27 cellular contexts compared by ENCODE assay signal in the genomic region with DNA sequence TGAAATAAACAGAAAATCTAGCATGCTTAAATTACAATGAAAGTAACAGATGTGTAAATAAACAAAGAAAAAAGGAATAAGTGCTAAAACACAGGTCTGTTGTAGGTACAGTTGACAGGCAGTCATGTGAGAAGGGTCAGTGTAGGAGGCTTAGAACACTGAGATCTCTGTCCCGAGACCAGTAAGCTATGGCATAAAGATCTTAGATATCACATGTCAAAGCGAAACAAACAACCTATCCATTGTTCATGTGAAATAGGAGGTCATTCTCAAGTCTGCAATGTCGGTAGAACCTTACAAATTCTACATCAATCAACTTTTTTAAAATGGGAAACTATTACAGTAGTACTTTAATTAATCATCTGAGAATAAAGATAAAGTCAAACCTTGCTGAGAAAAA.
A peak's percentile ranks its signal among the peaks of the same experiment; 100 is the strongest.
DNase-seq lines count a peak whose midpoint lies in the region; ATAC-seq, FAIRE-seq and TF ChIP-seq lines count a peak whose summit lies in the region.
"Had no signal": no experiment of that assay in that cellular context is flagged by ENCODE, and none has a peak within 500 bp of the region (broad histone marks: within the 10 kb centered on the region; RNA-seq: fewer than 3 reads in every experiment).

No MANE protein-coding gene starts in this region.

- intact Hi-C loops in Caco-2 (cut with micrococcal nuclease; ENCODE audit: unreplicated experiment) = no loop called here

- H4K5ac ChIP-seq in H1 (ENCODE audit: insufficient read length, low read depth, low read length) = no peak overlapping the region

- H3K36me3 ChIP-seq in H1 (ENCODE audit: control insufficient read depth in 2 of 4, insufficient read depth in 4 of 4, low read length in 3 of 4) = no peaks in the 10 kb centered on the region; a peak in 1 of 8 replicates
- H3K36me3 ChIP-seq in Caco-2 (ENCODE audit: control insufficient read depth, insufficient read depth, low read length) = no peaks in the 10 kb centered on the region
- H3K36me3 ChIP-seq: BE2C; BLaER1 treated with 17β-estradiol and CSF1 and Interleukin-3, amounts not matched to agents 10 nM and 100 nM had no signal

- no peak overlapping the region for H2AK5ac ChIP-seq in H1 (ENCODE audit: low read depth, low read length)

- no peak for TF ChIP-seq RAD21 in H1 (IDR thresholded peaks at IDR 0.05 in 1 of 2, conservative IDR thresholded peaks at IDR 0.05 in 1 of 2; ENCODE audit: low read depth in 2 of 2, low read length in 2 of 2)

- H2BK20ac ChIP-seq in H1 (ENCODE audit: low read length) = no peak overlapping the region

- H3K9me3 ChIP-seq in H1 (ENCODE audit: insufficient read depth in 2 of 2, low read depth in 1 of 2, low read length in 1 of 2) (no peaks in the 10 kb centered on the region), Caco-2 (no peaks in the 10 kb centered on the region)
- H3K9me3 ChIP-seq: A549; BE2C; BLaER1 treated with 17β-estradiol and CSF1 and Interleukin-3, amounts not matched to agents 10 nM and 100 nM had no signal

- no peaks in the 10 kb centered on the region for H3K27me3 Mint-ChIP-seq in neural crest cell (ENCODE audit: low read depth)
- H3K27me3 Mint-ChIP-seq in Caco-2 (ENCODE audit: insufficient read depth, unreplicated experiment) = no peaks in the 10 kb centered on the region
- H3K27me3 Mint-ChIP-seq: CD4-positive, alpha-beta T cell; CD8-positive, alpha-beta memory T cell had no signal

- DNase-seq in OCI-M1 (lab: John Stamatoyannopoulos, UW) = peak; percentile 13
- no peak for DNase-seq in H1 (ENCODE audit: low read depth in 1 of 2, low spot score in 2 of 2)
- DNase-seq in neural crest cell (ENCODE audit: low read depth, low spot score) = no peak
- no peak for DNase-seq in Caco-2
- DNase-seq in D341Med (ENCODE audit: low spot score) = no peak
- no peak for DNase-seq in activated CD4-positive, alpha-beta T cell treated with anti-CD3 and anti-CD28 coated beads for 4 hours
- DNase-seq: 8988T; ACHN; AML-193; BE2C; CD4-positive, alpha-beta T cell; CD8-positive, alpha-beta memory T cell; COR-L47; DMS 273 treated with DMSO at 0.1 percent for 48 hours; DMS79; EL; GDM1; GOT3; H7; HCEC 1CT had no signal

- no peak overlapping the region for H4K8ac ChIP-seq in H1 (ENCODE audit: extremely low read depth, insufficient read depth, low read length)

- 89% methylated on average over 3 of the region's 3 CpGs; no CpG with 5 or more reads in 1 of the 2 experiments for WGBS in H1 (ENCODE audit: extremely low coverage in 1 of 2, insufficient coverage in 1 of 2, insufficient read length in 1 of 2, insufficient replicate concordance in 2 of 2, low coverage in 1 of 2, low lambda C conversion rate in 2 of 2, missing lambda C conversion rate in 1 of 2), 2 experiments

- H3K36me3 Mint-ChIP-seq in neural crest cell (ENCODE audit: low read depth) (peaks cover 5% of the 10 kb centered on the region), Caco-2 (ENCODE audit: insufficient read depth, unreplicated experiment) (no peaks in the 10 kb centered on the region)
- H3K36me3 Mint-ChIP-seq: CD14-positive monocyte had no signal

- TF ChIP-seq CTCF in H1 (IDR thresholded peaks at IDR 0.05; ENCODE audit: control extremely low read depth in 1 of 3, insufficient read depth in 1 of 3, low read depth in 1 of 3, low read length in 3 of 3) = no peak
- TF ChIP-seq CTCF in neural crest cell (conservative IDR thresholded peaks at IDR 0.05) = no peak
- TF ChIP-seq CTCF in Caco-2 (IDR thresholded peaks at IDR 0.05; ENCODE audit: insufficient read depth in 1 of 2, low read depth in 1 of 2, low read length in 1 of 2, severe bottlenecking in 1 of 2, unreplicated experiment in 1 of 2) = no peak

- H3K27ac Mint-ChIP-seq in neural crest cell (ENCODE audit: unreplicated experiment) (peak overlapping the region; percentile 37), Caco-2 (ENCODE audit: unreplicated experiment) (no peak overlapping the region)
- H3K27ac Mint-ChIP-seq: CD14-positive monocyte; CD4-positive, alpha-beta T cell; CD8-positive, alpha-beta memory T cell had no signal

- no peak overlapping the region for H2BK15ac ChIP-seq in H1 (ENCODE audit: low read length)

- H3K9me3 Mint-ChIP-seq in neural crest cell = peaks cover 7% of the 10 kb centered on the region
- H3K9me3 Mint-ChIP-seq in Caco-2 (ENCODE audit: unreplicated experiment) = no peaks in the 10 kb centered on the region

- no peak overlapping the region for H3K27ac ChIP-seq in H1 (ENCODE audit: low read depth, low read length)
- H3K27ac ChIP-seq: A549; BLaER1 treated with 17β-estradiol and CSF1 and Interleukin-3, amounts not matched to agents 10 nM and 100 nM had no signal

- no peaks in the 10 kb centered on the region for H3K79me1 ChIP-seq in H1 (ENCODE audit: low read depth, low read length)

- no peaks in the 10 kb centered on the region for H4K20me1 ChIP-seq in H1 (replicated peaks in 1 of 2; ENCODE audit: control insufficient read depth in 1 of 2, insufficient read depth in 2 of 2, low read length in 2 of 2)
- H4K20me1 ChIP-seq: BLaER1 treated with 17β-estradiol and CSF1 and Interleukin-3, amounts not matched to agents 10 nM and 100 nM had no signal

- no peak for TF ChIP-seq POLR2A in H1 (IDR thresholded peaks at IDR 0.05; ENCODE audit: control extremely low read depth in 1 of 2, low read depth in 2 of 2, low read length in 2 of 2)

- peaks cover 0 to 3% (median 0%) of the 10 kb centered on the region in 4 experiments; a peak in 1 of 7 replicates for H3K4me1 ChIP-seq in H1 (replicated peaks in 1 of 4; ENCODE audit: control insufficient read depth in 3 of 4, insufficient read depth in 4 of 4, low read length in 3 of 4)
- no peaks in the 10 kb centered on the region for H3K4me1 ChIP-seq in Caco-2
- H3K4me1 ChIP-seq: A549; BE2C; BLaER1 treated with 17β-estradiol and CSF1 and Interleukin-3, amounts not matched to agents 10 nM and 100 nM had no signal

- no peak overlapping the region for H2BK5ac ChIP-seq in H1 (ENCODE audit: low read depth, low read length)

- no peaks in the 10 kb centered on the region for H3K23me2 ChIP-seq in H1 (ENCODE audit: low read depth, low read length)

- H3K27me3 ChIP-seq in H1 (replicated peaks in 1 of 4; ENCODE audit: control insufficient read depth in 3 of 4, extremely low read depth in 1 of 4, insufficient read depth in 3 of 4, low read length in 3 of 4) = no peaks in the 10 kb centered on the region
- H3K27me3 ChIP-seq in Caco-2 (replicated peaks; ENCODE audit: control insufficient read depth, insufficient read depth, low read length) = no peaks in the 10 kb centered on the region
- H3K27me3 ChIP-seq: BE2C; BLaER1 treated with 17β-estradiol and CSF1 and Interleukin-3, amounts not matched to agents 10 nM and 100 nM had no signal

- H2BK120ac ChIP-seq in H1 (replicated peaks; ENCODE audit: low read depth, low read length) = no peak overlapping the region

- no peak for TF ChIP-seq EP300 in H1 (IDR thresholded peaks at IDR 0.05; ENCODE audit: borderline replicate concordance in 1 of 2, low read depth in 2 of 2, low read length in 2 of 2)

- no peak overlapping the region for H3K4ac ChIP-seq in H1 (replicated peaks; ENCODE audit: insufficient read length, low read depth, low read length)

- no peak overlapping the region for H2BK12ac ChIP-seq in H1 (ENCODE audit: low read depth, low read length)

- H3K56ac ChIP-seq in H1 (replicated peaks; ENCODE audit: insufficient read length, low read depth, low read length) = no peak overlapping the region

- FAIRE-seq in H1 (lab: Jason Lieb, UNC) = no peak
- FAIRE-seq: A549, D721Med, GM19239 had no signal

- peak overlapping the region; percentile 37 for H3K23ac ChIP-seq in H1 (ENCODE audit: insufficient read length)

- H4K91ac ChIP-seq in H1 (replicated peaks; ENCODE audit: insufficient read length, low read length) = no peak overlapping the region

- no TSS peak for BruUV-seq in Caco-2 (replicated peaks; lab: Mats Ljungman, UMichigan)

- ATAC-seq in GM21737 (IDR thresholded peaks at IDR 0.05; ENCODE audit: unreplicated experiment) = no peak
- ATAC-seq: A549, GM12878 had no signal

- CTCF ChIA-PET in H1 (lab: Charles Lee; ENCODE audit: partially characterized antibody) (no interaction called here), Caco-2 (lab: Charles Lee) (no interaction called here)

- no peak overlapping the region for H3K14ac ChIP-seq in H1 (ENCODE audit: insufficient read length)

- H3K9ac ChIP-seq in H1 (replicated peaks in 1 of 4; ENCODE audit: extremely low read depth in 1 of 4, low read depth in 3 of 4, low read length in 3 of 4) = peak overlapping the region in 1 of 4 experiments; percentile 34; a peak in 1 of 7 replicates
- H3K9ac ChIP-seq: BLaER1 treated with 17β-estradiol and CSF1 and Interleukin-3, amounts not matched to agents 10 nM and 100 nM had no signal

- H3K4me3 Mint-ChIP-seq in neural crest cell (no peak overlapping the region), Caco-2 (ENCODE audit: unreplicated experiment) (no peak overlapping the region)
- H3K4me3 Mint-ChIP-seq: CD14-positive monocyte; CD4-positive, alpha-beta T cell; CD8-positive, alpha-beta memory T cell had no signal

- H3K18ac ChIP-seq in H1 (ENCODE audit: extremely low read depth, low read length) = no peak overlapping the region

- H3K4me1 Mint-ChIP-seq in neural crest cell (peaks cover 41% of the 10 kb centered on the region), Caco-2 (ENCODE audit: low read depth, unreplicated experiment) (no peaks in the 10 kb centered on the region)
- H3K4me1 Mint-ChIP-seq: CD14-positive monocyte had no signal

- no peak overlapping the region for H2AFZ ChIP-seq in H1 (ENCODE audit: low read length)

- no peak overlapping the region for H3K4me2 ChIP-seq in H1 (ENCODE audit: insufficient read depth in 1 of 2, low read depth in 2 of 2, low read length in 2 of 2)
- H3K4me2 ChIP-seq: A549; BLaER1 treated with 17β-estradiol and CSF1 and Interleukin-3, amounts not matched to agents 10 nM and 100 nM had no signal

- POLR2A ChIA-PET in H1 (lab: Charles Lee; ENCODE audit: partially characterized antibody) (no interaction called here), Caco-2 (lab: Charles Lee) (no interaction called here)

- H3K79me2 ChIP-seq in H1 (ENCODE audit: control insufficient read depth in 1 of 2, insufficient read depth in 2 of 2, low read length in 2 of 2) = no peaks in the 10 kb centered on the region

- H3K4me3 ChIP-seq in H1 (ENCODE audit: extremely low read depth in 1 of 4, insufficient read depth in 2 of 4, low read depth in 3 of 4, low read length in 4 of 4) (no peak overlapping the region), Caco-2 (ENCODE audit: low read depth, low read length) (no peak overlapping the region)
- H3K4me3 ChIP-seq: A549; BLaER1 treated with 17β-estradiol and CSF1 and Interleukin-3, amounts not matched to agents 10 nM and 100 nM; GM12878 had no signal

TF ChIP-seq in H1, 55 proteins besides CTCF, POLR2A, EP300 and RAD21 (continues in another document):
- TF ChIP-seq HDAC6 (IDR thresholded peaks at IDR 0.05; ENCODE audit: low read depth, low read length) (no peak), CEBPB (IDR thresholded peaks at IDR 0.05; ENCODE audit: low read depth, low read length) (no peak), JUN (IDR thresholded peaks at IDR 0.05; ENCODE audit: low read depth, low read length) (no peak), JUND (IDR thresholded peaks at IDR 0.05; ENCODE audit: low read length) (no peak), GABPA (IDR thresholded peaks at IDR 0.05; ENCODE audit: borderline replicate concordance, insufficient read depth, low read length) (no peak), HDAC2 (IDR thresholded peaks at IDR 0.05; ENCODE audit: borderline replicate concordance in 1 of 2, low read depth in 2 of 2, low read length in 2 of 2) (no peak), TAF1 (IDR thresholded peaks at IDR 0.05; ENCODE audit: low read depth, low read length) (no peak)
